ENCODE assay signal across 12 cellular contexts in the genomic region with DNA sequence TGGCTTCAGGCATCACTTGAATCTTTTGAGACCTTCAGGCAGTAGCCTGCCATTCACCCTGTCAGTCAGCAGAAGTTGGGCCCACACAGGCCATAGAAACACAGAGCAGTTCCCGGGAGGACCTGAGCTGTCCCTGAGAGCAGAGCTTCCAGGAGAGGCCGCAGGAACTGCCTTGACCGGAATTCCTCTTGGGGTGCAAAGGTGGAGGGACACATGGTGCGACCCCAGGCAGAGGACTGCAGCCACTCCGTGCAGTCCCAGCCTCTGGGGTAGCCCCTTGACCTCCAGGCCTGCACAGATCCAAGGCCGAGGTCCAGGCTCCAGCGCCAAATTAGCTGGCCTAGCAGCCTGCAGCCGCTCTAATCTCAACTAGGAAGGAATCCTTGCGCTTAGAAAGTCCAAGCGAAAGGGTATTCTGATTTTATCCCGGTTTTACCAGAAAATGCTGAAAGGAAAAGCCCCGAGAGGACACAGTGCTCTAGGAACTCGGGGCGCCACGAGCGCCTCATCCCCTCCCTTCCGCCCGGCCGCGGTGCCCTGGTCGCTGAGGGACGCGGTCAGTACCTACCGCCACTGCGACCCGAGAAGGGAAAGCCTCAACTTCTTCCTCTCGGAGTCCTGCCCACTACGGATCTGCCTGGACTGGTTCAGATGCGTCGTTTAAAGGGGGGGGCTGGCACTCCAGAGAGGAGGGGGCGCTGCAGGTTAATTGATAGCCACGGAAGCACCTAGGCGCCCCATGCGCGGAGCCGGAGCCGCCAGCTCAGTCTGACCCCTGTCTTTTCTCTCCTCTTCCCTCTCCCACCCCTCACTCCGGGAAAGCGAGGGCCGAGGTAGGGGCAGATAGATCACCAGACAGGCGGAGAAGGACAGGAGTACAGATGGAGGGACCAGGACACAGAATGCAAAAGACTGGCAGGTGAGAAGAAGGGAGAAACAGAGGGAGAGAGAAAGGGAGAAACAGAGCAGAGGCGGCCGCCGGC. TPM values are rescaled to one million over a fixed set of nuclear protein-coding genes. Genes with fewer than 3 reads are reported as not detected.
DNase-seq lines count a peak whose midpoint lies in the region; TF ChIP-seq lines count a peak whose summit lies in the region.
"Had no signal": no experiment of that assay in that cellular context is flagged by ENCODE, and none has a peak within 500 bp of the region (broad histone marks: within the 10 kb centered on the region; RNA-seq: fewer than 3 reads in every experiment).

No MANE protein-coding gene starts in this region.

- DNase-seq in left ventricle myocardium inferior (no peak), cardiac septum (ENCODE audit: low spot score) (no peak), esophagus squamous epithelium (lab: John Stamatoyannopoulos, UW) (no peak), neural crest cell (ENCODE audit: low read depth, low spot score) (no peak), type B pancreatic cell (ENCODE audit: extremely low spot score, unreplicated experiment) (no peak), NCI-H69 (lab: John Stamatoyannopoulos, UW) (no peak), vagina (ENCODE audit: extremely low spot score in 2 of 2) (no peak), AG08396 (ENCODE audit: low spot score) (no peak)
- DNase-seq: activated T-cell treated with anti-CD3 and anti-CD28 coated beads, Interleukin-2, amount 50 U/mL, for 4 hours; MG63; stimulated activated CD4-positive, alpha-beta T cell treated with anti-CD3 and anti-CD28 coated beads, Interleukin-12 subunit alpha, Interleukin-12 subunit beta, amount 100 ng/mL, for 4 hours had no signal

- H3K4me3 ChIP-seq in left ventricle myocardium inferior (peak overlapping the region; percentile 49), esophagus squamous epithelium (peak overlapping the region in 3 of 4 donors; percentile 14 to 51 (median 16)), vagina (peak overlapping the region in 1 of 2 donors; percentile 10)
- H3K4me3 ChIP-seq: MG63 had no signal

- H3K27me3 Mint-ChIP-seq in neural crest cell (ENCODE audit: low read depth) (peaks cover 100% of the 10 kb centered on the region), type B pancreatic cell (peaks cover 96% of the 10 kb centered on the region)

- 23 to 31% methylated on average over 17 to 21 of the region's 44 CpGs for WGBS in esophagus squamous epithelium, 2 donors

- peaks cover 100% of the 10 kb centered on the region for H3K27me3 ChIP-seq in left ventricle myocardium inferior (ENCODE audit: low read depth)
- H3K27me3 ChIP-seq in esophagus squamous epithelium, result peaks cover 28 to 100% (median 59%) of the 10 kb centered on the region in 4 donors
- no peaks in the 10 kb centered on the region for H3K27me3 ChIP-seq in vagina
- H3K27me3 ChIP-seq: MG63 had no signal

- no peak for TF ChIP-seq CTCF in left ventricle myocardium inferior (IDR thresholded peaks at IDR 0.05; ENCODE audit: borderline replicate concordance)
- TF ChIP-seq CTCF in esophagus squamous epithelium (IDR thresholded peaks at IDR 0.05), result no peak
- no peak for TF ChIP-seq CTCF in neural crest cell (conservative IDR thresholded peaks at IDR 0.05)
- no peak for TF ChIP-seq CTCF in type B pancreatic cell (conservative IDR thresholded peaks at IDR 0.05)
- TF ChIP-seq CTCF in vagina (IDR thresholded peaks at IDR 0.05), result no peak

- intact Hi-C loops in left ventricle myocardium inferior (cut with micrococcal nuclease), result no loop called here
- intact Hi-C loops in cardiac septum (cut with DNase I), result no loop called here
- intact Hi-C loops in esophagus squamous epithelium (cut with DNase I), result no loop called here
- intact Hi-C loops in vagina (cut with DNase I), result no loop called here

- H3K27ac ChIP-seq in left ventricle myocardium inferior (replicated peaks) (no peak overlapping the region), esophagus squamous epithelium (no peak overlapping the region), vagina (no peak overlapping the region)
- H3K27ac ChIP-seq: HL-60 had no signal

- H3K36me3 Mint-ChIP-seq in neural crest cell (ENCODE audit: low read depth), result no peaks in the 10 kb centered on the region
- peaks cover 20% of the 10 kb centered on the region for H3K36me3 Mint-ChIP-seq in type B pancreatic cell

- H3K4me3 Mint-ChIP-seq in neural crest cell, result peak overlapping the region; percentile 28
- peak overlapping the region; percentile 76 for H3K4me3 Mint-ChIP-seq in type B pancreatic cell
- H3K4me3 Mint-ChIP-seq: activated T-cell treated with anti-CD3 and anti-CD28 coated beads, Interleukin-2, amount 50 U/mL, for 4 hours had no signal

- H3K9me3 Mint-ChIP-seq in neural crest cell (no peaks in the 10 kb centered on the region), type B pancreatic cell (no peaks in the 10 kb centered on the region)
- H3K9me3 Mint-ChIP-seq: activated T-cell treated with anti-CD3 and anti-CD28 coated beads, Interleukin-2, amount 50 U/mL, for 4 hours had no signal

- H3K4me1 ChIP-seq in left ventricle myocardium inferior (peaks cover 66% of the 10 kb centered on the region), esophagus squamous epithelium (peaks cover 10 to 44% (median 25%) of the 10 kb centered on the region in 3 donors), vagina (peaks cover 40% of the 10 kb centered on the region)

- H3K36me3 ChIP-seq in left ventricle myocardium inferior (no peaks in the 10 kb centered on the region), esophagus squamous epithelium (no peaks in the 10 kb centered on the region), vagina (no peaks in the 10 kb centered on the region)

- H3K9me3 ChIP-seq in left ventricle myocardium inferior (replicated peaks) (no peaks in the 10 kb centered on the region), esophagus squamous epithelium (no peaks in the 10 kb centered on the region), vagina (no peaks in the 10 kb centered on the region)
- H3K9me3 ChIP-seq: MG63 had no signal

- H3K4me1 Mint-ChIP-seq in neural crest cell, result peaks cover 23% of the 10 kb centered on the region
- H3K4me1 Mint-ChIP-seq in type B pancreatic cell (ENCODE audit: unreplicated experiment), result peaks cover 8% of the 10 kb centered on the region

- TF ChIP-seq POLR2A in esophagus squamous epithelium (IDR thresholded peaks at IDR 0.05), result no peak
- TF ChIP-seq POLR2A in vagina (IDR thresholded peaks at IDR 0.05), result no peak

- H3K27ac Mint-ChIP-seq in neural crest cell (ENCODE audit: unreplicated experiment) (no peak overlapping the region), type B pancreatic cell (peak overlapping the region; percentile 31)

RNA-seq across cellular contexts. Expression of a gene that starts 5.4 kb away (rescaled TPM):
- total RNA-seq in left ventricle myocardium inferior, result 0.91 TPM
- total RNA-seq in cardiac septum, result 0.89 TPM
- total RNA-seq in esophagus squamous epithelium, result under 1 TPM in 1 of 4 donors, not detected in 3; 0.19 TPM
- total RNA-seq in neural crest cell, result 0.14 TPM in 1 of 2 replicates, not detected in the other
- total RNA-seq in type B pancreatic cell (ENCODE audit: low replicate concordance), result 1.9 and 13.8 TPM in 2 replicates
- total RNA-seq in vagina, result 16.7 TPM
- total RNA-seq: activated T-cell treated with anti-CD3 and anti-CD28 coated beads, Interleukin-2, amount 50 U/mL, for 4 hours had no signal
